Comparison of ENCODE assay signal across 1 cellular context in the genomic region with DNA sequence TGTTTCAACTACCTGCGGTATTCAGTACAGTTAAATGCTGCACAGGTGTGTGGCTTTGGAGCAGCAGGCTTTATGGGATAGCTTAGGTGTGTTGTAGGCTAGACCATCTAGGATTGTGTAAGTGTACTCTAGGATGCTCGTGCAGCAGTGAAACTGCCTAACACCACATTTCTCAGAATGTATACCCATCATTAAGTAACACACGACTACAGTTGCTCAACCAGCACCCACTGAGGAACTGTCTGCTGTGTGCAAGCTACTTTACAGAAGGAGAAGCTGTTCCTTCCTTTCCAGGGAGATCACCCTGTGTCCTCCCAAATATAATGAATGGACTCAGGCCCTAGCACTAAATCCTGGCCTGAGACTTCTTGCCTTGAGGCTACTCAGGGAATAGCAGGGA.
TF ChIP-seq lines count a peak whose summit lies in the region.

No MANE protein-coding gene starts in this region.

TF ChIP-seq in HepG2, 621 proteins besides CTCF, POLR2A, EP300 and RAD21:
- TF ChIP-seq RBM39 (IDR thresholded peaks at IDR 0.05; ENCODE audit: low read depth, low read length, poor library complexity, severe bottlenecking) (no peak), TBP (CRISPR knock-in tag; IDR thresholded peaks at IDR 0.05) (no peak), NR3C1 (CRISPR knock-in tag; IDR thresholded peaks at IDR 0.05) (no peak), ZNF496 (CRISPR knock-in tag; IDR thresholded peaks at IDR 0.05; ENCODE audit: insufficient replicate concordance) (no peak), ZNF615 (CRISPR knock-in tag; IDR thresholded peaks at IDR 0.05; ENCODE audit: borderline replicate concordance) (no peak), ZNF883 (CRISPR knock-in tag; IDR thresholded peaks at IDR 0.05; ENCODE audit: not compliant biosample characterization) (no peak), NFE2L2 (IDR thresholded peaks at IDR 0.05; ENCODE audit: low read length) (no peak), SNAPC2 (CRISPR knock-in tag; IDR thresholded peaks at IDR 0.05) (no peak), NR1H2 (CRISPR knock-in tag; IDR thresholded peaks at IDR 0.05; ENCODE audit: borderline replicate concordance, low read depth) (no peak), FOXK1 (CRISPR knock-in tag; IDR thresholded peaks at IDR 0.05; ENCODE audit: borderline replicate concordance, low read depth) (no peak)
